3 cellular contexts compared by ENCODE assay signal in the genomic region with DNA sequence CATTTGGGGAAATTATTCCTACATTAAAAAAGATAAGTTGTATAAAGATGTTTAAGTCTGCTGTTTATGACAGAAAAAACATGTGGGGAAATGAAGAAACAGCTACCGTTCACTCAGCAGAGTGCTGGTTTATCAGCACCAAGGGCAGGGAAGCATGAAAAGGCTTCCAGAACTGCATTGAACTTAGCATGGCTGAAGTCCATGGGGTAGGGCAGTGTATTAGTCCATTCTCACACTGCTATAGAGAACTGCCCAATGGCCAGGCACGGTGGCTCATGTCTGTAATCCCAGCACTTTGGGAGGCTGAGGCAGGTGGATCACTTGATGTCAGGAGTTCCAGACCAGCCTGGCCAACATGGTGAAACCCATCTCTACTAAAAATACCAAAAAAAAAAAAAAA. TPM values are rescaled to one million over a fixed set of nuclear protein-coding genes. Genes with fewer than 3 reads are reported as not detected.
"Had no signal": no experiment of that assay in that cellular context is flagged by ENCODE, and none has a peak within 500 bp of the region (broad histone marks: within the 10 kb centered on the region; RNA-seq: fewer than 3 reads in every experiment).

No MANE protein-coding gene starts in this region.

RNA-seq across cellular contexts. Expression of a gene that starts 51.4 kb away (rescaled TPM):
- total RNA-seq: LHCN-M2, M059J, NCI-H460 had no signal
